16 cellular contexts compared by ENCODE assay signal in genomic region chr11:9150944-9151343, GRCh38. TPM values are rescaled to one million over a fixed set of nuclear protein-coding genes. Genes with fewer than 3 reads are reported as not detected.
A peak's percentile ranks its signal among the peaks of the same experiment; 100 is the strongest.
DNase-seq lines count a peak whose midpoint lies in the region; ATAC-seq, FAIRE-seq and TF ChIP-seq lines count a peak whose summit lies in the region.
"Had no signal": no experiment of that assay in that cellular context is flagged by ENCODE, and none has a peak within 500 bp of the region (broad histone marks: within the 10 kb centered on the region; RNA-seq: fewer than 3 reads in every experiment).

No MANE protein-coding gene starts in this region.

- H3K79me2 ChIP-seq in GM23248 (ENCODE audit: insufficient read depth) (peaks cover 37% of the 10 kb centered on the region), PC-3 (ENCODE audit: low read length) (no peaks in the 10 kb centered on the region), endothelial cell of umbilical vein (ENCODE audit: control insufficient read depth, insufficient read depth, low read length) (peaks cover 1% of the 10 kb centered on the region)

- TF ChIP-seq POLR2A in endothelial cell of umbilical vein (IDR thresholded peaks at IDR 0.05; ENCODE audit: low read depth, low read length) = no peak
- TF ChIP-seq POLR2A in uterus (IDR thresholded peaks at IDR 0.05) = no peak

- H3K9ac ChIP-seq in GM23248 = 0 out of 2 replicates have a peak overlapping the region, but pooled peaks have one; percentile 23
- no peak overlapping the region for H3K9ac ChIP-seq in PC-3 (ENCODE audit: low read length)
- H3K9ac ChIP-seq in endothelial cell of umbilical vein (replicated peaks; ENCODE audit: extremely low read depth, insufficient read depth, low read length) = no peak overlapping the region
- H3K9ac ChIP-seq in mesenchymal stem cell (ENCODE audit: low read length) = peak overlapping the region; percentile 82
- H3K9ac ChIP-seq: SK-N-SH had no signal

- H3K9me2 ChIP-seq in GM23248 (ENCODE audit: insufficient read depth) = no peaks in the 10 kb centered on the region
- no peaks in the 10 kb centered on the region for H3K9me2 ChIP-seq in PC-3 (replicated peaks; ENCODE audit: low read length)
- H3K9me2 ChIP-seq: SK-N-SH had no signal

- no peak overlapping the region for H4K91ac ChIP-seq in mesenchymal stem cell (ENCODE audit: low read length)

- TF ChIP-seq CTCF in PC-3 (conservative IDR thresholded peaks at IDR 0.05; ENCODE audit: low read depth, low read length) (no peak), endothelial cell of umbilical vein (IDR thresholded peaks at IDR 0.05; ENCODE audit: extremely low read depth in 1 of 2, insufficient read depth in 1 of 2, low read depth in 1 of 2, low read length in 2 of 2) (no peak), BE2C (IDR thresholded peaks at IDR 0.05; ENCODE audit: low read depth, low read length) (no peak), uterus (IDR thresholded peaks at IDR 0.05) (no peak)

- H2BK120ac ChIP-seq in mesenchymal stem cell (ENCODE audit: low read depth, low read length) = no peak overlapping the region

- no TSS peak for BruUV-seq in PC-3 (replicated peaks; lab: Mats Ljungman, UMichigan)
- TSS peak; percentile 92 for BruUV-seq in endothelial cell of umbilical vein (replicated peaks; lab: Mats Ljungman, UMichigan)

- peak; percentile 18 for FAIRE-seq in endothelial cell of umbilical vein (lab: Jason Lieb, UNC)

- dilution Hi-C loops in endothelial cell of umbilical vein (cut with MboI; ENCODE audit: extremely low pct_ligation_motif_present, low sequenced_read_pairs) = no loop called here

- H2AFZ ChIP-seq in GM23248 (no peak overlapping the region), PC-3 (ENCODE audit: low read length) (no peak overlapping the region), endothelial cell of umbilical vein (ENCODE audit: low read depth, low read length) (no peak overlapping the region), mesenchymal stem cell (ENCODE audit: low read depth, low read length) (no peak overlapping the region)

- no peaks in the 10 kb centered on the region for H4K20me1 ChIP-seq in GM23248 (ENCODE audit: insufficient read depth)
- H4K20me1 ChIP-seq in PC-3 (ENCODE audit: low read length) = no peaks in the 10 kb centered on the region
- no peaks in the 10 kb centered on the region for H4K20me1 ChIP-seq in endothelial cell of umbilical vein (replicated peaks; ENCODE audit: control insufficient read depth, extremely low read depth, insufficient read depth, low read length)

- peaks cover 61% of the 10 kb centered on the region for H3K36me3 ChIP-seq in GM23248 (ENCODE audit: low read depth)
- peaks cover 19% of the 10 kb centered on the region; the same call in 1 of the 2 replicates for H3K36me3 ChIP-seq in PC-3 (ENCODE audit: low read depth, low read length)
- H3K36me3 ChIP-seq in endothelial cell of umbilical vein (ENCODE audit: control insufficient read depth in 2 of 2, extremely low read depth in 1 of 2, insufficient read depth in 2 of 2, low read length in 2 of 2) = peaks cover 13 to 28% of the 10 kb centered on the region in 2 experiments
- peaks cover 28 to 79% of the 10 kb centered on the region in 2 experiments for H3K36me3 ChIP-seq in mesenchymal stem cell (ENCODE audit: control insufficient read depth in 1 of 2, insufficient read depth in 2 of 2, low read depth in 1 of 2, low read length in 2 of 2)
- H3K36me3 ChIP-seq in BE2C = peaks cover 7% of the 10 kb centered on the region
- H3K36me3 ChIP-seq in uterus = no peaks in the 10 kb centered on the region

- H3K79me1 ChIP-seq in mesenchymal stem cell (replicated peaks; ENCODE audit: low read length, poor library complexity, severe bottlenecking) = peaks cover 27% of the 10 kb centered on the region

- POLR2A ChIA-PET in PC-3 (lab: Charles Lee; ENCODE audit: unreplicated experiment) = no interaction called here
- POLR2A ChIA-PET in endothelial cell of umbilical vein (lab: Charles Lee) = no interaction called here

- intact Hi-C loops in PC-3 (cut with micrococcal nuclease) = no loop called here
- intact Hi-C loops in endothelial cell of umbilical vein (cut with micrococcal nuclease) = no loop called here
- intact Hi-C loops in uterus (cut with DNase I; ENCODE audit: low total_unique reads) = no loop called here

- H3K4me1 ChIP-seq in GM23248 (ENCODE audit: insufficient read depth) (peaks cover 17% of the 10 kb centered on the region), PC-3 (ENCODE audit: insufficient read depth, low read length) (peaks cover 15% of the 10 kb centered on the region), endothelial cell of umbilical vein (ENCODE audit: control insufficient read depth, extremely low read depth, insufficient read depth, low read length) (peaks cover 26% of the 10 kb centered on the region), mesenchymal stem cell (ENCODE audit: control insufficient read depth, insufficient read depth, low read depth, low read length) (peaks cover 2% of the 10 kb centered on the region), BE2C (no peaks in the 10 kb centered on the region), uterus (no peaks in the 10 kb centered on the region)

- H3K23ac ChIP-seq in mesenchymal stem cell (ENCODE audit: low read length in 2 of 2) = no peak overlapping the region

- CTCF ChIA-PET in PC-3 (lab: Charles Lee) (no interaction called here), endothelial cell of umbilical vein (lab: Charles Lee) (interaction anchor here (0.7 to 5.0 kb wide), 7 partner anchors 13 to 355 kb away, joined by 3 to 20 read pairs (median 4); no protein-coding TSS in a partner anchor)

- no peak overlapping the region for H2BK12ac ChIP-seq in mesenchymal stem cell (ENCODE audit: low read length in 2 of 2)

- H3K4me2 ChIP-seq in GM23248 (ENCODE audit: unreplicated experiment) (no peak overlapping the region), PC-3 (ENCODE audit: low read length) (no peak overlapping the region), endothelial cell of umbilical vein (ENCODE audit: insufficient read depth, low read length) (peak overlapping the region; percentile 71), mesenchymal stem cell (ENCODE audit: low read length, poor library complexity, severe bottlenecking) (no peak overlapping the region)
- H3K4me2 ChIP-seq: SK-N-SH had no signal

- H2AK5ac ChIP-seq in mesenchymal stem cell (ENCODE audit: low read length, severe bottlenecking) = no peak overlapping the region

- H3K4me3 ChIP-seq in GM23248 (no peak overlapping the region), PC-3 (ENCODE audit: low read length) (no peak overlapping the region), endothelial cell of umbilical vein (replicated peaks in 1 of 3; ENCODE audit: insufficient read depth in 1 of 3, low read depth in 1 of 3, low read length in 3 of 3) (no peak overlapping the region), mesenchymal stem cell (ENCODE audit: insufficient read depth in 1 of 2, low read depth in 1 of 2, low read length in 2 of 2) (no peak overlapping the region), BE2C (ENCODE audit: low read depth, low read length) (no peak overlapping the region), uterus (no peak overlapping the region)

- DNase-seq in GM23248 = peak; percentile 46
- DNase-seq in PC-3 = no peak
- peak; percentile 44 for DNase-seq in endothelial cell of umbilical vein (ENCODE audit: low read depth, low spot score)
- peak; percentile 32 for DNase-seq in mesenchymal stem cell
- no peak for DNase-seq in BE2C
- DNase-seq in uterus = no peak
- DNase-seq: AML-193; CD4-positive, CD25-positive, alpha-beta regulatory T cell; DND-41; H7; Kasumi-1; NCI-H446; NCI-H748 treated with DMSO at 0.1 percent for 48 hours; SK-N-SH had no signal

- peak overlapping the region; percentile 76 for H3K27ac ChIP-seq in GM23248
- H3K27ac ChIP-seq in PC-3 (ENCODE audit: low read length) = peak overlapping the region; percentile 47
- H3K27ac ChIP-seq in endothelial cell of umbilical vein (ENCODE audit: insufficient read depth, low read depth, low read length) = peak overlapping the region; percentile 82
- peak overlapping the region; percentile 46 for H3K27ac ChIP-seq in mesenchymal stem cell (ENCODE audit: low read length, poor library complexity, severe bottlenecking)
- no peak overlapping the region for H3K27ac ChIP-seq in uterus

- ATAC-seq in PC-3 (peak; percentile 45; the same call in 1 of the 2 replicates), GM21529 (IDR thresholded peaks at IDR 0.05; ENCODE audit: unreplicated experiment) (no peak), GM21515 (IDR thresholded peaks at IDR 0.05; ENCODE audit: unreplicated experiment) (no peak)

- no peak overlapping the region for H3K4ac ChIP-seq in mesenchymal stem cell (ENCODE audit: low read depth in 1 of 2, low read length in 2 of 2)

- no peak overlapping the region for H3K18ac ChIP-seq in mesenchymal stem cell (ENCODE audit: low read depth in 1 of 2, low read length in 2 of 2)

- no peaks in the 10 kb centered on the region for H3K9me1 ChIP-seq in endothelial cell of umbilical vein (replicated peaks; ENCODE audit: control insufficient read depth, extremely low read depth, insufficient read depth, low read length)

- H3K27me3 ChIP-seq in GM23248 (replicated peaks; ENCODE audit: insufficient read depth) (no peaks in the 10 kb centered on the region), PC-3 (ENCODE audit: low read length) (no peaks in the 10 kb centered on the region), endothelial cell of umbilical vein (ENCODE audit: control insufficient read depth in 2 of 2, insufficient read depth in 2 of 2, low read length in 2 of 2) (no peaks in the 10 kb centered on the region), mesenchymal stem cell (ENCODE audit: control insufficient read depth in 1 of 2, insufficient read depth in 1 of 2, low read length in 2 of 2) (no peaks in the 10 kb centered on the region), BE2C (no peaks in the 10 kb centered on the region), uterus (no peaks in the 10 kb centered on the region)

- H3K14ac ChIP-seq in mesenchymal stem cell (ENCODE audit: low read length in 2 of 2) = no peak overlapping the region

- H2BK15ac ChIP-seq in mesenchymal stem cell (ENCODE audit: low read depth, poor library complexity, severe bottlenecking) = no peak overlapping the region

- H3K9me3 ChIP-seq in GM23248 (ENCODE audit: low read depth) (no peaks in the 10 kb centered on the region), PC-3 (ENCODE audit: low read length) (no peaks in the 10 kb centered on the region), endothelial cell of umbilical vein (replicated peaks; ENCODE audit: control insufficient read depth, insufficient read depth, low read length) (no peaks in the 10 kb centered on the region), mesenchymal stem cell (ENCODE audit: control insufficient read depth, low read length) (no peaks in the 10 kb centered on the region), BE2C (no peaks in the 10 kb centered on the region), uterus (no peaks in the 10 kb centered on the region)
- H3K9me3 ChIP-seq: SK-N-SH had no signal

- peaks cover 27% of the 10 kb centered on the region for H3F3A ChIP-seq in GM23248 (ENCODE audit: insufficient read depth)
- no peaks in the 10 kb centered on the region for H3F3A ChIP-seq in PC-3 (ENCODE audit: low read length, unreplicated experiment)

- in situ Hi-C loops in GM23248 (cut with MboI) = no loop called here

- H4K8ac ChIP-seq in mesenchymal stem cell (ENCODE audit: low read length) = no peak overlapping the region

- no peak overlapping the region for H2BK5ac ChIP-seq in mesenchymal stem cell (ENCODE audit: low read depth, low read length, poor library complexity, severe bottlenecking)

RNA-seq across cellular contexts. Expression of gene SCUBE2, which starts 59.5 kb away (rescaled TPM):
- 3.5 and 10.7 TPM in 2 replicates for total RNA-seq in GM23248 (2014; rRNA removed; shearing (Covaris generic))
- polyA plus RNA-seq in GM23248 (2016; fragmentation: Nextera tagmentation; extraction: Ambion mirVana) (0.67 and 1.3 TPM in 2 replicates), endothelial cell of umbilical vein (0.54 and 0.55 TPM in 2 replicates)
- total RNA-seq in PC-3 (2014; rRNA removed) (0.18 TPM in 1 of 2 replicates, not detected in the other), endothelial cell of umbilical vein (1.6 and 3.5 TPM in 2 replicates), uterus (10 to 100 TPM in 1 of 4 donors, 1 to 10 TPM in 2, under 1 TPM in 1; 0.88 to 66.8 (median 5.9) TPM)
- polyA plus RNA-seq in endothelial cell of umbilical vein (2011; cell fraction: cytosol; rRNA removed) = 0.25 and 0.66 TPM in 2 replicates
- polyA plus RNA-seq in endothelial cell of umbilical vein (2011; cell fraction: nucleus; rRNA removed) = 1.2 and 1.4 TPM in 2 replicates
- polyA plus RNA-seq in endothelial cell of umbilical vein (2012) = 0.87 and 1.2 TPM in 2 replicates
- polyA minus RNA-seq in endothelial cell of umbilical vein = 0.17 and 0.80 TPM in 2 replicates
- polyA minus RNA-seq in endothelial cell of umbilical vein (2011; cell fraction: cytosol; rRNA and poly(A)+ RNA removed) = not detected
- polyA minus RNA-seq in endothelial cell of umbilical vein (2011; cell fraction: nucleus; rRNA and poly(A)+ RNA removed) = 2.0 and 3.4 TPM in 2 replicates
- polyA plus RNA-seq in mesenchymal stem cell (2013, experiment 1 of 2) = 1.5 TPM
- polyA plus RNA-seq in mesenchymal stem cell (2013, experiment 2 of 2) = 1.7 TPM
- 0.56 TPM for polyA plus RNA-seq in BE2C (2012; ENCODE audit: insufficient read depth, insufficient read length, low read depth)
- total RNA-seq: CD4-positive, CD25-positive, alpha-beta regulatory T cell had no signal
- polyA plus RNA-seq: CD4-positive, CD25-positive, alpha-beta regulatory T cell had no signal

Comparison
In these comparisons a context has a peak if more than half of its experiments do, and no peak if none do; other contexts are left out.
1. DNase-seq: peak in GM23248 (single experiment), endothelial cell of umbilical vein (single experiment) and mesenchymal stem cell (single experiment); none in PC-3 (single experiment), BE2C (single experiment) and uterus (0 of 2).
2. H3K27ac ChIP-seq: peak in GM23248 (single experiment), PC-3 (single experiment), endothelial cell of umbilical vein (single experiment) and mesenchymal stem cell (single experiment); none in uterus (0 of 2).
3. H3K9ac ChIP-seq: peak in GM23248 (single experiment) and mesenchymal stem cell (single experiment); none in PC-3 (single experiment) and endothelial cell of umbilical vein (single experiment).